23 cellular contexts compared by ENCODE assay signal in the genomic region with DNA sequence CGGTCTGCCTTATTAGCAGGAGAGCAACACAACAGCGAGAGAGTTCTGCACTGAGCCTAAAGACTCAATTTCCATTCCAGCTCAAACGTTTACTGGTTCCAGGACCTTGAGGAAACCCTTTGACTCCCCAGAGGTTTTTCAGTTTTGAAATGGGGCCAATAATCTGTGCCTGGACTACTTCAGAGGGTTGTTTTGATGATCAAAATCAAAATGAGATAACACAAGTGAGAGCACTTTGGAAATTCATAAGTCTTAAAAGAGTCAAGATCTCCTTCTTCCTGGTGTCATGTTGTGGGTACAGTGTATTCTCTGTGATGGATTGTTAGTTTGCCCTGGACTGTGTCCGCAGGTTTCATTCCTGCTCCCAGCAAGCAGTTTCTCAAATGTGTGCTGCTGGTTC. TPM values are rescaled to one million over a fixed set of nuclear protein-coding genes. Genes with fewer than 3 reads are reported as not detected.
"Had no signal": no experiment of that assay in that cellular context is flagged by ENCODE, and none has a peak within 500 bp of the region (broad histone marks: within the 10 kb centered on the region; RNA-seq: fewer than 3 reads in every experiment).

No MANE protein-coding gene starts in this region.

- ATAC-seq: activated CD8-positive, alpha-beta T cell treated with anti-CD3 and anti-CD28 coated beads for 36 hours; activated T-helper 17 cell treated with anti-CD3 and anti-CD28 coated beads, Interleukin-2, amount 50 U/mL, for 72 hours; left cardiac atrium; lower lobe of right lung; right lobe of liver; stimulated activated memory B cell treated with anti-CD40 and anti-IgM and Interleukin-4, amounts not matched to agents 10 μg/mL and 1 μg/mL and 100 μg/mL, for 72 hours had no signal

- H3K27me3 ChIP-seq: breast epithelium, esophagus muscularis mucosa, hepatocyte, right lobe of liver had no signal

- H3K27ac ChIP-seq: esophagus muscularis mucosa, hepatocyte, lower lobe of right lung had no signal

- H2AFZ ChIP-seq: hepatocyte had no signal

- H3K79me2 ChIP-seq: hepatocyte had no signal

- H3K4me3 ChIP-seq: breast epithelium, esophagus muscularis mucosa, hepatocyte, lower lobe of right lung, prostate gland, right lobe of liver, spleen had no signal

- H3K9me3 ChIP-seq: breast epithelium, esophagus muscularis mucosa, prostate gland, right lobe of liver had no signal

- FAIRE-seq: urothelium cell line had no signal

- H3K4me1 ChIP-seq: breast epithelium, prostate gland, right lobe of liver, spleen had no signal

- H3K4me2 ChIP-seq: hepatocyte had no signal

- DNase-seq: activated CD4-positive, alpha-beta T cell treated with anti-CD3 and anti-CD28 coated beads, Interleukin-2, amount 10 ng/mL, durations not matched to agents 24 days and 14 days; activated CD8-positive, alpha-beta T cell treated with anti-CD3 and anti-CD28 coated beads for 36 hours; activated naive CD4-positive, alpha-beta T cell treated with anti-CD3 and anti-CD28 coated beads for 36 hours; activated T-cell treated with anti-CD3 and anti-CD28 coated beads, Interleukin-2, amount 50 U/mL, for 1 hour; anterior cingulate cortex; cerebellar nuclear complex; effector CD8-positive, alpha-beta T cell; left cardiac atrium; lower lobe of right lung; nephron progenitor cell; occipital lobe; right lobe of liver; spleen; stimulated activated CD4-positive, alpha-beta T cell treated with anti-CD3 and anti-CD28 coated beads, Interleukin-4, amount 100 ng/mL, for 4 hours; T1000 had no signal

- H3K36me3 ChIP-seq: breast epithelium, esophagus muscularis mucosa, lower lobe of right lung, prostate gland, right lobe of liver, spleen had no signal

RNA-seq across cellular contexts. Expression of gene RERG, which starts 52.9 kb away (rescaled TPM):
- total RNA-seq: activated CD4-positive, alpha-beta T cell treated with anti-CD3 and anti-CD28 coated beads, Interleukin-2, amount 10 ng/mL, durations not matched to agents 24 days and 14 days; activated CD8-positive, alpha-beta T cell treated with anti-CD3 and anti-CD28 coated beads for 36 hours; activated naive CD4-positive, alpha-beta T cell treated with anti-CD3 and anti-CD28 coated beads for 36 hours; activated T-helper 17 cell treated with anti-CD3 and anti-CD28 coated beads, Interleukin-2, amount 50 U/mL, for 72 hours; glomerular endothelial cell had no signal
